Comparison of ENCODE assay signal across 19 cellular contexts in the genomic region with DNA sequence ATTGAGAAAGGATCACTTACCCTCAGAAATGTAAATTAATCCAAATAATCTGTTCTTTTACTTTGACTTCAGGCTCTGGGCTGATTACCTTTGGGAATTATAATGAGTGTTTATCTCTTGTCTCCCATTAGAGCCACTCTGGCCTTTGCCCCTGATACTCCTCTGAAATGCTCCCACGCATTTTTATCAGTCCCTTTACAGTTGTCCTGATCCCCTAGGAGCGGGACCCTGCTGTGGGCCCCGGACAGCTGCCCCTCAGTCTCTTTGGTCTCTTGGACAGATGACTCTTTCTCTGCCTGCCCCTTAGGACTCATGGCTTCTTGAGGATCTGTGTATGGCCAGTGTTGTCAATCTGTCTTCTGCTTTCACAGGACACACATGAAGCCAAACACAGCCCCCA. TPM values are rescaled to one million over a fixed set of nuclear protein-coding genes. Genes with fewer than 3 reads are reported as not detected.
DNase-seq lines count a peak whose midpoint lies in the region; ATAC-seq and TF ChIP-seq lines count a peak whose summit lies in the region.
"Had no signal": no experiment of that assay in that cellular context is flagged by ENCODE, and none has a peak within 500 bp of the region (broad histone marks: within the 10 kb centered on the region; RNA-seq: fewer than 3 reads in every experiment).

No MANE protein-coding gene starts in this region.

- H2AK5ac ChIP-seq in H9 (ENCODE audit: insufficient read length, low read length), result no peak overlapping the region

- no peak overlapping the region for H4K5ac ChIP-seq in H9 (ENCODE audit: insufficient read length, low read depth, low read length)

- no CpG with 5 or more reads among the region's 3 CpGs for WGBS in H9 (ENCODE audit: extremely low coverage, insufficient read length, low lambda C conversion rate)

- no peak overlapping the region for H4K91ac ChIP-seq in H9 (ENCODE audit: insufficient read length, low read depth, low read length)

- no peaks in the 10 kb centered on the region for H3K23me2 ChIP-seq in H9 (ENCODE audit: insufficient read length, low read depth, low read length, poor library complexity, severe bottlenecking)

- H3K18ac ChIP-seq in H9 (ENCODE audit: insufficient read length, low read depth, low read length), result no peak overlapping the region

- H3K36me3 Mint-ChIP-seq in H9 (ENCODE audit: insufficient read depth in 1 of 3, low read depth in 3 of 3) (no peaks in the 10 kb centered on the region), glutamatergic neuron (ENCODE audit: unreplicated experiment) (no peaks in the 10 kb centered on the region)
- H3K36me3 Mint-ChIP-seq in stimulated activated naive B cell treated with anti-CD40 and anti-IgM and Interleukin-4, amounts not matched to agents 10 μg/mL and 1 μg/mL and 100 μg/mL, for 72 hours, result no peaks in the 10 kb centered on the region
- H3K36me3 Mint-ChIP-seq: CD4-positive, CD25-positive, alpha-beta regulatory T cell; CD8-positive, alpha-beta memory T cell had no signal

- no peak overlapping the region for H2BK5ac ChIP-seq in H9 (ENCODE audit: insufficient read length, low read length)

- no peaks in the 10 kb centered on the region for H4K20me1 ChIP-seq in H9 (ENCODE audit: control insufficient read depth, insufficient read depth, insufficient read length)
- no peaks in the 10 kb centered on the region for H4K20me1 ChIP-seq in MM.1S (ENCODE audit: insufficient read depth, low read length)

- no peak overlapping the region for H3K14ac ChIP-seq in H9 (ENCODE audit: insufficient read depth, low read length)

- no peak overlapping the region for H3K4me3 Mint-ChIP-seq in H9
- H3K4me3 Mint-ChIP-seq in glutamatergic neuron (ENCODE audit: unreplicated experiment), result peak overlapping the region; percentile 42
- no peak overlapping the region for H3K4me3 Mint-ChIP-seq in stimulated activated naive B cell treated with anti-CD40 and anti-IgM and Interleukin-4, amounts not matched to agents 10 μg/mL and 1 μg/mL and 100 μg/mL, for 72 hours
- H3K4me3 Mint-ChIP-seq: CD4-positive, CD25-positive, alpha-beta regulatory T cell; CD8-positive, alpha-beta memory T cell had no signal

- no peak overlapping the region; the same call in 1 of the 2 replicates for H2BK15ac ChIP-seq in H9 (ENCODE audit: low read depth, low read length)

- H3K4me1 ChIP-seq in H9 (ENCODE audit: insufficient read depth, low read length) (no peaks in the 10 kb centered on the region), MM.1S (ENCODE audit: low read length) (no peaks in the 10 kb centered on the region)
- H3K4me1 ChIP-seq: BE2C had no signal

- TF ChIP-seq CTCF in H9 (conservative IDR thresholded peaks at IDR 0.05) (no peak), glutamatergic neuron (IDR thresholded peaks at IDR 0.05; ENCODE audit: partially characterized antibody, unreplicated experiment) (no peak), MM.1S (IDR thresholded peaks at IDR 0.05; ENCODE audit: low read length) (no peak)

- H3K79me2 ChIP-seq in H9 (ENCODE audit: insufficient read depth, low read length) (no peaks in the 10 kb centered on the region), MM.1S (ENCODE audit: low read length) (no peaks in the 10 kb centered on the region)

- H2BK20ac ChIP-seq in H9 (ENCODE audit: low read depth, low read length, poor library complexity, severe bottlenecking), result no peak overlapping the region

- no peaks in the 10 kb centered on the region for H3K9me2 ChIP-seq in MM.1S (replicated peaks; ENCODE audit: insufficient read depth, low read length)

- no peak overlapping the region for H3K4me2 ChIP-seq in H9 (ENCODE audit: insufficient read depth, insufficient read length, low read length)
- H3K4me2 ChIP-seq in MM.1S (ENCODE audit: low read depth, low read length), result no peak overlapping the region

- no peak overlapping the region for H3K23ac ChIP-seq in H9 (ENCODE audit: insufficient read length, low read depth, low read length)

- DNase-seq in H9 (no peak), OCI-M1 (lab: John Stamatoyannopoulos, UW) (peak; percentile 37), glutamatergic neuron (peak; percentile 56), MM.1S (no peak), GF-D8 (lab: John Stamatoyannopoulos, UW) (no peak)
- DNase-seq in stimulated activated naive B cell treated with anti-CD40 and anti-IgM and Interleukin-4, amounts not matched to agents 10 μg/mL and 1 μg/mL and 100 μg/mL, for 72 hours, result no peak
- DNase-seq: ACHN; BE2C; C1 segment of cervical spinal cord; CD4-positive, CD25-positive, alpha-beta regulatory T cell; CD8-positive, alpha-beta memory T cell; COR-L47; DMS 273 treated with DMSO at 0.1 percent for 48 hours; GM23248; H7; IMR-90; KBM-7 had no signal

- H2AFZ ChIP-seq in H9 (ENCODE audit: low read length), result no peak overlapping the region
- no peak overlapping the region for H2AFZ ChIP-seq in MM.1S (ENCODE audit: low read length)
- H2AFZ ChIP-seq: GM23248 had no signal

- H2BK12ac ChIP-seq in H9 (ENCODE audit: insufficient read length, low read depth, low read length), result no peak overlapping the region

- H3K4me3 ChIP-seq in MM.1S (ENCODE audit: low read length), result no peak overlapping the region
- H3K4me3 ChIP-seq: GM23248 had no signal

- H3K27ac ChIP-seq in H9 (ENCODE audit: insufficient read length, low read depth, low read length) (no peak overlapping the region), MM.1S (ENCODE audit: low read length) (no peak overlapping the region)
- H3K27ac ChIP-seq: GM23248, HL-60 had no signal

- H3F3A ChIP-seq in MM.1S (ENCODE audit: insufficient read depth, low read length), result no peaks in the 10 kb centered on the region

- no peaks in the 10 kb centered on the region for H3K79me1 ChIP-seq in H9 (ENCODE audit: insufficient read depth, low read depth, low read length, poor library complexity, severe bottlenecking)

- H3K9me3 ChIP-seq in H9 (ENCODE audit: control insufficient read depth, low read depth, low read length), result no peaks in the 10 kb centered on the region
- H3K9me3 ChIP-seq in MM.1S (replicated peaks; ENCODE audit: insufficient read depth, low read length), result no peaks in the 10 kb centered on the region
- H3K9me3 ChIP-seq: BE2C had no signal

- H2BK120ac ChIP-seq in H9 (ENCODE audit: low read depth, low read length, poor library complexity, severe bottlenecking), result no peak overlapping the region

- no peak overlapping the region for H3K4ac ChIP-seq in H9 (ENCODE audit: low read depth, low read length)

- H3K56ac ChIP-seq in H9 (ENCODE audit: insufficient read length, low read depth, low read length), result no peak overlapping the region

- no peak overlapping the region for H3T11ph ChIP-seq in H9 (ENCODE audit: low read length)

- H3K27me3 Mint-ChIP-seq in H9 (ENCODE audit: low read depth) (no peaks in the 10 kb centered on the region), glutamatergic neuron (ENCODE audit: unreplicated experiment) (peaks cover 11% of the 10 kb centered on the region)
- H3K27me3 Mint-ChIP-seq in stimulated activated naive B cell treated with anti-CD40 and anti-IgM and Interleukin-4, amounts not matched to agents 10 μg/mL and 1 μg/mL and 100 μg/mL, for 72 hours, result no peaks in the 10 kb centered on the region

- ATAC-seq in stimulated activated naive B cell treated with anti-CD40 and anti-IgM and Interleukin-4, amounts not matched to agents 10 μg/mL and 1 μg/mL and 100 μg/mL, for 72 hours (replicated peaks), result no peak
- no peak for ATAC-seq in HG03139 (IDR thresholded peaks at IDR 0.05; ENCODE audit: unreplicated experiment)

- H3K9ac ChIP-seq in H9 (ENCODE audit: extremely low read depth, insufficient read length, low read length), result no peak overlapping the region
- H3K9ac ChIP-seq in MM.1S (ENCODE audit: low read length), result no peak overlapping the region
- H3K9ac ChIP-seq: GM23248 had no signal

- peaks cover 12 to 13% of the 10 kb centered on the region in 2 experiments for H3K4me1 Mint-ChIP-seq in H9
- peaks cover 12% of the 10 kb centered on the region for H3K4me1 Mint-ChIP-seq in glutamatergic neuron (ENCODE audit: low read depth, unreplicated experiment)
- no peaks in the 10 kb centered on the region for H3K4me1 Mint-ChIP-seq in stimulated activated naive B cell treated with anti-CD40 and anti-IgM and Interleukin-4, amounts not matched to agents 10 μg/mL and 1 μg/mL and 100 μg/mL, for 72 hours
- H3K4me1 Mint-ChIP-seq: CD4-positive, CD25-positive, alpha-beta regulatory T cell; CD8-positive, alpha-beta memory T cell had no signal

- H3K27ac Mint-ChIP-seq in H9 (peak overlapping the region in 2 of 3 experiments; percentile 45 to 70; a peak in 2 of 7 replicates), glutamatergic neuron (ENCODE audit: unreplicated experiment) (peak overlapping the region; percentile 97)
- H3K27ac Mint-ChIP-seq in stimulated activated naive B cell treated with anti-CD40 and anti-IgM and Interleukin-4, amounts not matched to agents 10 μg/mL and 1 μg/mL and 100 μg/mL, for 72 hours, result peak overlapping the region; percentile 16
- H3K27ac Mint-ChIP-seq: CD4-positive, CD25-positive, alpha-beta regulatory T cell had no signal

- H3K27me3 ChIP-seq in H9 (ENCODE audit: insufficient read depth, low read length), result no peaks in the 10 kb centered on the region
- no peaks in the 10 kb centered on the region for H3K27me3 ChIP-seq in MM.1S (replicated peaks; ENCODE audit: insufficient read depth, low read length)
- H3K27me3 ChIP-seq: BE2C had no signal

- no peak overlapping the region for H4K8ac ChIP-seq in H9 (replicated peaks; ENCODE audit: insufficient read length, low read depth, low read length)

- H3K9me3 Mint-ChIP-seq in H9 (no peaks in the 10 kb centered on the region), glutamatergic neuron (ENCODE audit: unreplicated experiment) (peaks cover 8% of the 10 kb centered on the region)
- no peaks in the 10 kb centered on the region for H3K9me3 Mint-ChIP-seq in stimulated activated naive B cell treated with anti-CD40 and anti-IgM and Interleukin-4, amounts not matched to agents 10 μg/mL and 1 μg/mL and 100 μg/mL, for 72 hours
- H3K9me3 Mint-ChIP-seq: CD8-positive, alpha-beta memory T cell had no signal

- no peaks in the 10 kb centered on the region for H3K36me3 ChIP-seq in MM.1S (replicated peaks; ENCODE audit: insufficient read depth, low read length)
- H3K36me3 ChIP-seq: BE2C had no signal

RNA-seq across cellular contexts. Expression of a gene that starts 1.0 kb away (rescaled TPM):
- total RNA-seq in H9 (2021), result not detected in 2 replicates
- 0.29 TPM for total RNA-seq in glutamatergic neuron (ENCODE audit: unreplicated experiment)
- total RNA-seq: CD4-positive, CD25-positive, alpha-beta regulatory T cell; CD8-positive, alpha-beta memory T cell; GM23248; H7; IMR-90 had no signal

RNA-seq across cellular contexts. Expression of a gene that starts 20.8 kb away (rescaled TPM):
- total RNA-seq in H9 (2021), result not detected in 2 replicates
- not detected for total RNA-seq in glutamatergic neuron (ENCODE audit: unreplicated experiment)
- total RNA-seq: CD4-positive, CD25-positive, alpha-beta regulatory T cell; CD8-positive, alpha-beta memory T cell; GM23248; H7; IMR-90 had no signal

Comparison
In these comparisons a context has a peak if more than half of its experiments do, and no peak if none do; other contexts are left out.
1. DNase-seq: peak in OCI-M1 (single experiment) and glutamatergic neuron (single experiment); none in H9 (single experiment), stimulated activated naive B cell treated with anti-CD40 and anti-IgM and Interleukin-4, amounts not matched to agents 10 μg/mL and 1 μg/mL and 100 μg/mL, for 72 hours (single experiment), MM.1S (single experiment) and GF-D8 (single experiment).
2. H3K27ac Mint-ChIP-seq: peak in every context shown above with its lines; median percentile 97 in glutamatergic neuron; 58 in H9; 16 in stimulated activated naive B cell treated with anti-CD40 and anti-IgM and Interleukin-4, amounts not matched to agents 10 μg/mL and 1 μg/mL and 100 μg/mL, for 72 hours.